In the genomic region with DNA sequence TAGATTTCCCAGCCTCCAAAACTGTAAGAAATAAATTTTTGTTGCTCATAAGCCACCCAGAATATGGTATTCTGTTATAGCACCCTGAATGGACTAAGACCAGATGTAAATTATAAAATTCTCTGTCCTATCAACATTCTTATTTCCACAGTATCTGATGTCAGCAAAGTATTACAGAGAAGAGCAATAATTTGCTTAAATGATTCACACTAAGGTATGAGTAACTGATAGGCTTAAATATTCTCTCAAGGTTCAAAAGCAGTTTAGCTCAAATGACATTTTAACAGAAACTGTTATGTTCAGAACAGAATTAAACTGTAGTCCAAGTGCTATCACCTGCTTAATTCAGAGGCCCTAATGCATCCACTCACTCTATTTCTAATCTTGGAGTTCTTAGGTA, we compare ENCODE assay signal across 20 cellular contexts. TPM values are rescaled to one million over a fixed set of nuclear protein-coding genes. Genes with fewer than 3 reads are reported as not detected.
DNase-seq lines count a peak whose midpoint lies in the region; ATAC-seq, FAIRE-seq and TF ChIP-seq lines count a peak whose summit lies in the region.
"Had no signal": no experiment of that assay in that cellular context is flagged by ENCODE, and none has a peak within 500 bp of the region (broad histone marks: within the 10 kb centered on the region; RNA-seq: fewer than 3 reads in every experiment).

No MANE protein-coding gene starts in this region.

- H3K4me3 Mint-ChIP-seq in stimulated activated naive CD8-positive, alpha-beta T cell treated with anti-CD3 and anti-CD28 coated beads, Interleukin-15, amount 100 ng/mL, for 72 hours: no peak overlapping the region
- H3K4me3 Mint-ChIP-seq: neural crest cell had no signal

- H3K27me3 Mint-ChIP-seq in stimulated activated naive CD8-positive, alpha-beta T cell treated with anti-CD3 and anti-CD28 coated beads, Interleukin-15, amount 100 ng/mL, for 72 hours: peaks cover 7% of the 10 kb centered on the region

- BruUV-seq in A673 (replicated peaks; lab: Mats Ljungman, UMichigan): no TSS peak

- H3K4me1 Mint-ChIP-seq in stimulated activated naive CD8-positive, alpha-beta T cell treated with anti-CD3 and anti-CD28 coated beads, Interleukin-15, amount 100 ng/mL, for 72 hours: peaks cover 34% of the 10 kb centered on the region

- H3K9me3 Mint-ChIP-seq in stimulated activated naive CD8-positive, alpha-beta T cell treated with anti-CD3 and anti-CD28 coated beads, Interleukin-15, amount 100 ng/mL, for 72 hours: no peaks in the 10 kb centered on the region

- no peak overlapping the region for H2AFZ ChIP-seq in OCI-LY3 (ENCODE audit: low read depth, low read length)

- no peak overlapping the region for H3K4me3 ChIP-seq in OCI-LY3 (ENCODE audit: low read length)
- H3K4me3 ChIP-seq in A673 (ENCODE audit: low read depth, low read length, poor library complexity, severe bottlenecking): no peak overlapping the region
- H3K4me3 ChIP-seq: esophagus muscularis mucosa, right atrium auricular region, suprapubic skin had no signal

- H3K27ac Mint-ChIP-seq in stimulated activated naive CD8-positive, alpha-beta T cell treated with anti-CD3 and anti-CD28 coated beads, Interleukin-15, amount 100 ng/mL, for 72 hours: no peak overlapping the region

- H3K9me3 ChIP-seq in OCI-LY3 (ENCODE audit: insufficient read depth, low read length) (no peaks in the 10 kb centered on the region), A673 (ENCODE audit: low read depth, low read length, poor library complexity, severe bottlenecking) (peaks cover 8% of the 10 kb centered on the region)
- H3K9me3 ChIP-seq: esophagus muscularis mucosa, right atrium auricular region, suprapubic skin had no signal

- CTCF ChIA-PET in A673 (lab: Charles Lee): no interaction called here

- TF ChIP-seq CTCF in OCI-LY3 (IDR thresholded peaks at IDR 0.05; ENCODE audit: low read depth, low read length): no peak
- no peak for TF ChIP-seq CTCF in foreskin keratinocyte (conservative IDR thresholded peaks at IDR 0.05)
- TF ChIP-seq CTCF in A673 (conservative IDR thresholded peaks at IDR 0.05; ENCODE audit: low read depth, low read length): no peak

- DNase-seq in stimulated activated naive CD8-positive, alpha-beta T cell treated with anti-CD3 and anti-CD28 coated beads, Interleukin-15, Interleukin-2, amounts not matched to agents 100 U/mL and 50 U/mL, for 24 hours: no peak
- DNase-seq in stimulated activated naive CD8-positive, alpha-beta T cell treated with anti-CD3 and anti-CD28 coated beads, Interleukin-15, amount 100 ng/mL, for 72 hours: no peak
- DNase-seq in foreskin keratinocyte: no peak
- DNase-seq in H54 (ENCODE audit: insufficient read length, low spot score): no peak
- no peak for DNase-seq in A673 (ENCODE audit: low spot score)
- no peak for DNase-seq in stimulated activated CD8-positive, alpha-beta memory T cell treated with anti-CD3 and anti-CD28 coated beads, Interleukin-4, amount 100 ng/mL, for 48 hours
- DNase-seq: activated effector memory CD4-positive, alpha-beta T cell treated with anti-CD3 and anti-CD28 coated beads, Interleukin-2, amount 50 U/mL, for 16 hours; COR-L47; dermis blood vessel endothelial cell; islet precursor cell; mesendoderm; NCI-H1105; NCI-H774 had no signal

- H3K27ac ChIP-seq in OCI-LY3 (ENCODE audit: low read length) (no peak overlapping the region), foreskin keratinocyte (no peak overlapping the region), A673 (ENCODE audit: low read depth, low read length, poor library complexity, severe bottlenecking) (no peak overlapping the region)
- H3K27ac ChIP-seq: right atrium auricular region, suprapubic skin, VCaP had no signal

- no peaks in the 10 kb centered on the region for H3K79me2 ChIP-seq in OCI-LY3 (ENCODE audit: low read length)

- peaks cover 6% of the 10 kb centered on the region for H3K36me3 ChIP-seq in OCI-LY3 (replicated peaks; ENCODE audit: low read depth, low read length)
- H3K36me3 ChIP-seq in A673 (ENCODE audit: insufficient read depth, low read length, poor library complexity, severe bottlenecking): no peaks in the 10 kb centered on the region
- H3K36me3 ChIP-seq: esophagus muscularis mucosa, right atrium auricular region, suprapubic skin had no signal

- no peaks in the 10 kb centered on the region for H3K27me3 ChIP-seq in OCI-LY3 (ENCODE audit: low read depth, low read length)
- H3K27me3 ChIP-seq in foreskin keratinocyte: no peaks in the 10 kb centered on the region
- no peaks in the 10 kb centered on the region for H3K27me3 ChIP-seq in A673 (replicated peaks; ENCODE audit: insufficient read depth, low read depth, low read length, poor library complexity)
- H3K27me3 ChIP-seq: esophagus muscularis mucosa, right atrium auricular region, suprapubic skin had no signal

- H4K20me1 ChIP-seq in OCI-LY3 (ENCODE audit: insufficient read depth, low read length): 0 out of 2 replicates have a peak, but pooled peaks cover 5% of the 10 kb centered on the region

- POLR2A ChIA-PET in A673 (lab: Charles Lee; ENCODE audit: low non-redundant PET): no interaction called here

- FAIRE-seq in H54 (lab: Jason Lieb, UNC): no peak

- intact Hi-C loops in A673 (cut with micrococcal nuclease; ENCODE audit: unreplicated experiment): no loop called here

- H3K4me1 ChIP-seq in OCI-LY3 (ENCODE audit: low read length): peaks cover 15% of the 10 kb centered on the region
- H3K4me1 ChIP-seq in foreskin keratinocyte: no peaks in the 10 kb centered on the region
- no peaks in the 10 kb centered on the region for H3K4me1 ChIP-seq in A673 (ENCODE audit: insufficient read depth, low read length, poor library complexity, severe bottlenecking)
- H3K4me1 ChIP-seq: suprapubic skin had no signal

- peak; percentile 48 for ATAC-seq in stimulated activated naive CD8-positive, alpha-beta T cell treated with anti-CD3 and anti-CD28 coated beads, Interleukin-15, Interleukin-2, amounts not matched to agents 100 U/mL and 50 U/mL, for 24 hours
- ATAC-seq in stimulated activated naive CD8-positive, alpha-beta T cell treated with anti-CD3 and anti-CD28 coated beads, Interleukin-15, amount 100 ng/mL, for 72 hours: no peak
- ATAC-seq in foreskin keratinocyte (peak; percentile 79), GM21717 (IDR thresholded peaks at IDR 0.05; ENCODE audit: unreplicated experiment) (no peak)

- H3K9ac ChIP-seq in OCI-LY3 (ENCODE audit: low read length): no peak overlapping the region

- no peak for TF ChIP-seq POLR2A in H54 (IDR thresholded peaks at IDR 0.05; ENCODE audit: low read depth, low read length)

- peak overlapping the region; percentile 51 for H3K4me2 ChIP-seq in OCI-LY3 (ENCODE audit: low read length)

RNA-seq across cellular contexts. Expression of a gene that starts 12.8 kb away (rescaled TPM):
- total RNA-seq in foreskin keratinocyte (15.2 and 23.2 TPM in 2 replicates), A673 (2021) (26.9 and 38.0 TPM in 2 replicates)
- 5.8 and 6.4 TPM in 2 replicates for polyA plus RNA-seq in foreskin keratinocyte

Comparison
In these comparisons a context has a peak if more than half of its experiments do, and no peak if none do; other contexts are left out.
1. ATAC-seq: peak in stimulated activated naive CD8-positive, alpha-beta T cell treated with anti-CD3 and anti-CD28 coated beads, Interleukin-15, Interleukin-2, amounts not matched to agents 100 U/mL and 50 U/mL, for 24 hours (single experiment) and foreskin keratinocyte (single experiment); none in stimulated activated naive CD8-positive, alpha-beta T cell treated with anti-CD3 and anti-CD28 coated beads, Interleukin-15, amount 100 ng/mL, for 72 hours (single experiment) and GM21717 (single experiment).